ENCODE assay signal across 30 cellular contexts in genomic region chr13:113637262-113638160, GRCh38. TPM values are rescaled to one million over a fixed set of nuclear protein-coding genes. Genes with fewer than 3 reads are reported as not detected.
DNase-seq lines count a peak whose midpoint lies in the region; ATAC-seq and TF ChIP-seq lines count a peak whose summit lies in the region.
"Had no signal": no experiment of that assay in that cellular context is flagged by ENCODE, and none has a peak within 500 bp of the region (broad histone marks: within the 10 kb centered on the region; RNA-seq: fewer than 3 reads in every experiment).

No MANE protein-coding gene starts in this region.

- no peak for TF ChIP-seq POLR2A in Peyer's patch (IDR thresholded peaks at IDR 0.05)
- TF ChIP-seq POLR2A in spleen (IDR thresholded peaks at IDR 0.05): no peak

- H3K4me1 Mint-ChIP-seq in activated naive CD8-positive, alpha-beta T cell treated with anti-CD3 and anti-CD28 coated beads for 36 hours: peaks cover 25% of the 10 kb centered on the region
- peaks cover 17% of the 10 kb centered on the region for H3K4me1 Mint-ChIP-seq in activated naive CD8-positive, alpha-beta T cell treated with anti-CD3 and anti-CD28 coated beads, Interleukin-2, amount 50 U/mL, for 24 hours

- H3K36me3 ChIP-seq in Peyer's patch: peaks cover 0 to 87% (median 3%) of the 10 kb centered on the region in 3 donors
- peaks cover 11 to 100% (median 82%) of the 10 kb centered on the region in 6 donors for H3K36me3 ChIP-seq in spleen

- peak overlapping the region; percentile 16 for H3K27ac Mint-ChIP-seq in activated naive CD8-positive, alpha-beta T cell treated with anti-CD3 and anti-CD28 coated beads for 36 hours
- H3K27ac Mint-ChIP-seq in activated naive CD8-positive, alpha-beta T cell treated with anti-CD3 and anti-CD28 coated beads, Interleukin-2, amount 50 U/mL, for 24 hours: no peak overlapping the region
- H3K27ac Mint-ChIP-seq: activated T-helper 2 cell treated with anti-CD3 and anti-CD28 coated beads, Interferon-gamma antibody, Interleukin-2, Interleukin-4, amounts not matched to agents 10 μg/mL and 5 μg/mL and 100 μg/mL, durations not matched to agents 14 hours and 24 hours and 36 hours had no signal

- H3K4me3 Mint-ChIP-seq in activated naive CD8-positive, alpha-beta T cell treated with anti-CD3 and anti-CD28 coated beads for 36 hours: no peak overlapping the region
- H3K4me3 Mint-ChIP-seq in activated naive CD8-positive, alpha-beta T cell treated with anti-CD3 and anti-CD28 coated beads, Interleukin-2, amount 50 U/mL, for 24 hours: no peak overlapping the region

- H3K4me3 ChIP-seq in Peyer's patch (no peak overlapping the region), spleen (no peak overlapping the region)
- H3K4me3 ChIP-seq: body of pancreas, skin epidermis, stomach, tibial artery had no signal

- H3K27ac ChIP-seq in Peyer's patch (no peak overlapping the region), spleen (no peak overlapping the region)
- H3K27ac ChIP-seq: body of pancreas, skin epidermis, stomach, tibial artery had no signal

- no peaks in the 10 kb centered on the region for H3K9me3 ChIP-seq in Peyer's patch
- no peaks in the 10 kb centered on the region for H3K9me3 ChIP-seq in spleen
- H3K9me3 ChIP-seq: body of pancreas, stomach, tibial artery had no signal

- 93 to 96% (median 96%) methylated on average over 30 of the region's 30 CpGs for WGBS in spleen, 5 donors

- H3K27me3 ChIP-seq in Peyer's patch (no peaks in the 10 kb centered on the region), spleen (replicated peaks in 1 of 7) (no peaks in the 10 kb centered on the region)
- H3K27me3 ChIP-seq: body of pancreas, stomach, tibial artery had no signal

- ATAC-seq in activated naive CD8-positive, alpha-beta T cell treated with anti-CD3 and anti-CD28 coated beads, Interleukin-2, amount 50 U/mL, for 24 hours: no peak
- ATAC-seq in left colon: no peak
- ATAC-seq: body of pancreas had no signal

- intact Hi-C loops in left colon (cut with DNase I, micrococcal nuclease) (no loop called here), spleen (cut with DNase I; ENCODE audit: low total_unique reads) (no loop called here)

- H3K9me3 Mint-ChIP-seq in activated naive CD8-positive, alpha-beta T cell treated with anti-CD3 and anti-CD28 coated beads for 36 hours: no peaks in the 10 kb centered on the region
- H3K9me3 Mint-ChIP-seq in activated naive CD8-positive, alpha-beta T cell treated with anti-CD3 and anti-CD28 coated beads, Interleukin-2, amount 50 U/mL, for 24 hours: no peaks in the 10 kb centered on the region
- H3K9me3 Mint-ChIP-seq: activated T-helper 2 cell treated with anti-CD3 and anti-CD28 coated beads, Interferon-gamma antibody, Interleukin-2, Interleukin-4, amounts not matched to agents 10 μg/mL and 5 μg/mL and 100 μg/mL, durations not matched to agents 14 hours and 24 hours and 36 hours had no signal

- no peaks in the 10 kb centered on the region for H3K27me3 Mint-ChIP-seq in activated naive CD8-positive, alpha-beta T cell treated with anti-CD3 and anti-CD28 coated beads for 36 hours
- no peaks in the 10 kb centered on the region for H3K27me3 Mint-ChIP-seq in activated naive CD8-positive, alpha-beta T cell treated with anti-CD3 and anti-CD28 coated beads, Interleukin-2, amount 50 U/mL, for 24 hours

- no peak for DNase-seq in activated naive CD8-positive, alpha-beta T cell treated with anti-CD3 and anti-CD28 coated beads for 36 hours
- DNase-seq in activated naive CD8-positive, alpha-beta T cell treated with anti-CD3 and anti-CD28 coated beads, Interleukin-2, amount 50 U/mL, for 24 hours: no peak
- DNase-seq in Peyer's patch (peak in 2 of 3 donors; percentile 31 to 34), left colon (peak; percentile 1 to 15), spleen (peak; percentile 29), activated gamma-delta T cell (lab: John Stamatoyannopoulos, UW) (no peak)
- DNase-seq in activated CD4-positive, alpha-beta T cell treated with anti-CD3 and anti-CD28 coated beads for 1 hour: no peak
- no peak for DNase-seq in effector CD4-positive, alpha-beta T cell
- DNase-seq: activated CD4-positive, alpha-beta T cell treated with anti-CD3 and anti-CD28 coated beads, Interleukin-2, amount 50 U/mL, for 48 hours; DMS53; erythroblast; IMR-90; kidney glomerular epithelial cell; NCI-H1694 treated with DMSO at 0.1 percent for 48 hours; NCI-H2171; NCI-H510A treated with DMSO at 0.1 percent for 48 hours; nucleus accumbens; Right ventricle myocardium superior; stimulated activated CD4-positive, alpha-beta T cell treated with anti-CD3 and anti-CD28 coated beads, Interleukin-1b, Interleukin-23, amount 100 ng/mL, for 48 hours had no signal

- no peaks in the 10 kb centered on the region for H3K4me1 ChIP-seq in Peyer's patch
- H3K4me1 ChIP-seq in spleen: no peaks in the 10 kb centered on the region
- H3K4me1 ChIP-seq: body of pancreas, stomach, tibial artery had no signal

- H3K36me3 Mint-ChIP-seq in activated naive CD8-positive, alpha-beta T cell treated with anti-CD3 and anti-CD28 coated beads for 36 hours: peaks cover 67% of the 10 kb centered on the region
- peaks cover 74% of the 10 kb centered on the region for H3K36me3 Mint-ChIP-seq in activated naive CD8-positive, alpha-beta T cell treated with anti-CD3 and anti-CD28 coated beads, Interleukin-2, amount 50 U/mL, for 24 hours (ENCODE audit: low read depth)

- TF ChIP-seq CTCF in Peyer's patch (IDR thresholded peaks at IDR 0.05): no peak
- TF ChIP-seq CTCF in spleen (IDR thresholded peaks at IDR 0.05 in 8 of 11, conservative IDR thresholded peaks at IDR 0.05 in 3 of 11): no peak

RNA-seq across cellular contexts. Expression of gene ATP4B, which starts 20.5 kb away (rescaled TPM):
- total RNA-seq in activated naive CD8-positive, alpha-beta T cell treated with anti-CD3 and anti-CD28 coated beads for 36 hours: not detected
- not detected for total RNA-seq in Peyer's patch
- total RNA-seq in left colon: not detected
- total RNA-seq in spleen: under 1 TPM in 3 of 7 donors, not detected in 4; 0.32 to 0.46 (median 0.43) TPM
- polyA plus RNA-seq in spleen: under 1 TPM; 0.09 to 0.15 (median 0.13) TPM
- total RNA-seq: activated T-helper 2 cell treated with anti-CD3 and anti-CD28 coated beads, Interferon-gamma antibody, Interleukin-2, Interleukin-4, amounts not matched to agents 10 μg/mL and 5 μg/mL and 100 μg/mL, durations not matched to agents 14 hours and 24 hours and 36 hours; body of pancreas; cerebellum; G401; H1; IMR-90; Right ventricle myocardium superior had no signal
- polyA plus RNA-seq: BJ, IMR-90 had no signal

RNA-seq across cellular contexts. Expression of gene GRK1, which starts 29.5 kb away (rescaled TPM):
- total RNA-seq in activated naive CD8-positive, alpha-beta T cell treated with anti-CD3 and anti-CD28 coated beads for 36 hours: not detected
- total RNA-seq in Peyer's patch (1 to 10 TPM in 1 of 4 donors, under 1 TPM in 1, not detected in 2; 0.88 to 1.7 TPM), left colon (under 1 TPM in 1 of 2 donors, not detected in 1; 0.09 TPM), spleen (not detected)
- polyA plus RNA-seq in spleen: not detected
- total RNA-seq: body of pancreas, H1, IMR-90, pulmonary artery endothelial cell, stomach had no signal
- polyA plus RNA-seq: adipose tissue, IMR-90, stomach had no signal

RNA-seq across cellular contexts. Expression of gene TFDP1, which starts 53.0 kb away (rescaled TPM):
- total RNA-seq in activated naive CD8-positive, alpha-beta T cell treated with anti-CD3 and anti-CD28 coated beads for 36 hours: 100 to 1,000 TPM; 242 to 250 TPM
- total RNA-seq in Peyer's patch: 10 to 100 TPM; 37.0 to 75.1 (median 48.0) TPM
- total RNA-seq in left colon: 10 to 100 TPM; 61.1 to 72.6 TPM
- 10 to 100 TPM; 47.5 to 91.7 (median 59.4) TPM for total RNA-seq in spleen
- 10 to 100 TPM; 21.7 to 42.4 (median 40.1) TPM for polyA plus RNA-seq in spleen

Comparison
In these comparisons a context has a peak if more than half of its experiments do, and no peak if none do; other contexts are left out.
1. DNase-seq: peak in Peyer's patch (2 of 3), left colon (2 of 2) and spleen (single experiment); none in activated naive CD8-positive, alpha-beta T cell treated with anti-CD3 and anti-CD28 coated beads for 36 hours (single experiment), activated naive CD8-positive, alpha-beta T cell treated with anti-CD3 and anti-CD28 coated beads, Interleukin-2, amount 50 U/mL, for 24 hours (single experiment), activated gamma-delta T cell (single experiment), activated CD4-positive, alpha-beta T cell treated with anti-CD3 and anti-CD28 coated beads for 1 hour (single experiment) and effector CD4-positive, alpha-beta T cell (single experiment).